8 cellular contexts compared by ENCODE assay signal in the genomic region with DNA sequence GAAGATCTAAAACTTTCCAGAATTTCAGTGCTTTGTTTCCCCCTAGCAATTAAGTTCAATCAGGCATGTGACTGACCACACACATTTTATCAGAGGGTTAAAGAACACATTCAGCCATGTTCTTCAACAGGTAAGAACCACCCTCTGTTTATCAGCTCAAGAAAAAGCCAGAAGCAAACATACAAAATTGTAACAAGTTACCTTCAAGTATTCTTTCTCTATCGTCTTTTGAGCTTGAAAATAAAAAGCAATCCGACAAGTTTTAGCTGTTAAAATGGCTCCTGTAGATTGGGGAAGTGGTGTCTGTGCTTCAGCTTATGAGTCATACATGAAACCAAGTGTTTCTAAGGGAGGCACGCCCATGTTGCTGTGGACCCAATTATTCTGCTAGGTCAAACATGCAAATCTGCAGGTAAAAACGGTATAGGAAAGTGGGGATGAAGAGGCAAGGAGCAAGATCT.
DNase-seq lines count a peak whose midpoint lies in the region; ATAC-seq and TF ChIP-seq lines count a peak whose summit lies in the region.

A gene (minus strand): TSS at position 290 of the 461 bp plus-strand sequence. CDS start 37,262 bp downstream, outside the sequence.

- H3K4me1 ChIP-seq in rectal smooth muscle tissue (ENCODE audit: control insufficient read depth, insufficient read depth, low read length): no peaks in the 10 kb centered on the region

- H3K27ac ChIP-seq in RWPE1 (no peak within 1 kb of the TSS), rectal smooth muscle tissue (ENCODE audit: low read depth, low read length) (peak within 1 kb of the TSS; percentile 42)

- CTCF ChIA-PET in RWPE1 (lab: Yijun Ruan, JAX): interaction anchor here (0.7 kb wide), 1 partner anchor 31 kb away, joined by 3 read pairs; no protein-coding TSS in a partner anchor

- DNase-seq in DMS153 treated with DMSO at 0.1 percent for 48 hours (lab: John Stamatoyannopoulos, UW; ENCODE audit: unreplicated experiment) (peak; percentile 57), RWPE1 (ENCODE audit: low spot score) (peak; percentile 78), glomerular visceral epithelial cell (ENCODE audit: extremely low spot score) (peak; percentile 83), DMS114 treated with DMSO at 0.1 percent for 48 hours (lab: John Stamatoyannopoulos, UW; ENCODE audit: unreplicated experiment) (no peak)
- DNase-seq in activated naive CD4-positive, alpha-beta T cell treated with Interleukin-2 at 50 U/mL for 16 hours: peak; percentile 53

- no peak for TF ChIP-seq CTCF in RWPE1 (conservative IDR thresholded peaks at IDR 0.05; ENCODE audit: low read depth)

- no peaks in the 10 kb centered on the region for H3K36me3 ChIP-seq in rectal smooth muscle tissue (ENCODE audit: control insufficient read depth, insufficient read depth, low read length)

- POLR2A ChIA-PET in RWPE1 (lab: Yijun Ruan, JAX; ENCODE audit: low non-redundant PET): no interaction called here

- peak within 1 kb of the TSS; percentile 52 for H3K4me3 ChIP-seq in rectal smooth muscle tissue (ENCODE audit: low read length)

- no peaks in the 10 kb centered on the region for H3K27me3 ChIP-seq in rectal smooth muscle tissue (ENCODE audit: control insufficient read depth, insufficient read depth, low read length)

- ATAC-seq in GM19452 (IDR thresholded peaks at IDR 0.05; ENCODE audit: unreplicated experiment): peak; percentile 89
- peak; percentile 92 for ATAC-seq in HG03520 (IDR thresholded peaks at IDR 0.05; ENCODE audit: unreplicated experiment)

- H3K9ac ChIP-seq in rectal smooth muscle tissue (ENCODE audit: low read length): peak within 1 kb of the TSS; percentile 34
